12 cellular contexts compared by ENCODE assay signal in genomic region chr1:89607888-89608626, GRCh38. TPM values are rescaled to one million over a fixed set of nuclear protein-coding genes. Genes with fewer than 3 reads are reported as not detected.
DNase-seq lines count a peak whose midpoint lies in the region; FAIRE-seq and TF ChIP-seq lines count a peak whose summit lies in the region.
"Had no signal": no experiment of that assay in that cellular context is flagged by ENCODE, and none has a peak within 500 bp of the region (broad histone marks: within the 10 kb centered on the region; RNA-seq: fewer than 3 reads in every experiment).

No MANE protein-coding gene starts in this region.

- DNase-seq in HT1080 (ENCODE audit: low read depth) (peak; percentile 55), activated T-cell treated with anti-CD3 and anti-CD28 coated beads for 4 hours (peak; percentile 63), fibroblast of mammary gland (ENCODE audit: low read depth) (peak; percentile 85), dedifferentiated amniotic fluid mesenchymal stem cell (ENCODE audit: extremely low spot score) (no peak), RWPE1 (ENCODE audit: low spot score) (no peak), AML-193 (lab: John Stamatoyannopoulos, UW) (no peak), D721Med (ENCODE audit: insufficient read length, low spot score) (no peak)
- peak; percentile 84 for DNase-seq in stimulated activated CD4-positive, alpha-beta T cell treated with anti-CD3 and anti-CD28 coated beads, Interleukin-4, amount 100 ng/mL, for 24 hours
- DNase-seq: Calu3 had no signal

- no peak for FAIRE-seq in D721Med (lab: Jason Lieb, UNC)
- FAIRE-seq: endometrium had no signal

- no peak overlapping the region for H3K27ac ChIP-seq in RWPE1

- POLR2A ChIA-PET in RWPE1 (lab: Yijun Ruan, JAX; ENCODE audit: low non-redundant PET): no interaction called here

- no peak overlapping the region for H3K4me3 ChIP-seq in fibroblast of mammary gland (ENCODE audit: control insufficient read depth, low read depth, low read length)
- H3K4me3 ChIP-seq: Peyer's patch, uterus had no signal

- CTCF ChIA-PET in RWPE1 (lab: Yijun Ruan, JAX): interaction anchor here (0.7 kb wide), 1 partner anchor 9 kb away, joined by 3 read pairs; no protein-coding TSS in a partner anchor

- no peak for TF ChIP-seq CTCF in fibroblast of mammary gland (conservative IDR thresholded peaks at IDR 0.05; ENCODE audit: control insufficient read depth, insufficient read depth, low read depth, low read length)
- no peak for TF ChIP-seq CTCF in RWPE1 (conservative IDR thresholded peaks at IDR 0.05; ENCODE audit: low read depth)
- TF ChIP-seq CTCF in D721Med (IDR thresholded peaks at IDR 0.05; ENCODE audit: insufficient read depth, missing control alignments): no peak

RNA-seq across cellular contexts. Expression of gene LRRC8C, which starts 24.9 kb away (rescaled TPM):
- total RNA-seq in HT1080 (2014; rRNA removed; shearing (Covaris generic)): 10.6 and 11.2 TPM in 2 replicates
- polyA plus RNA-seq in HT1080 (2015; cell fraction: cytosol; rRNA removed): 10.4 and 14.6 TPM in 2 replicates
- 10.4 and 12.2 TPM in 2 replicates for polyA plus RNA-seq in HT1080 (2015; cell fraction: nucleus; rRNA removed)

Comparison
In these comparisons a context has a peak if more than half of its experiments do, and no peak if none do; other contexts are left out.
1. DNase-seq: peak in HT1080 (single experiment), activated T-cell treated with anti-CD3 and anti-CD28 coated beads for 4 hours (single experiment), fibroblast of mammary gland (single experiment) and stimulated activated CD4-positive, alpha-beta T cell treated with anti-CD3 and anti-CD28 coated beads, Interleukin-4, amount 100 ng/mL, for 24 hours (single experiment); none in dedifferentiated amniotic fluid mesenchymal stem cell (single experiment), RWPE1 (single experiment), AML-193 (0 of 2) and D721Med (single experiment).